In the genomic region with DNA sequence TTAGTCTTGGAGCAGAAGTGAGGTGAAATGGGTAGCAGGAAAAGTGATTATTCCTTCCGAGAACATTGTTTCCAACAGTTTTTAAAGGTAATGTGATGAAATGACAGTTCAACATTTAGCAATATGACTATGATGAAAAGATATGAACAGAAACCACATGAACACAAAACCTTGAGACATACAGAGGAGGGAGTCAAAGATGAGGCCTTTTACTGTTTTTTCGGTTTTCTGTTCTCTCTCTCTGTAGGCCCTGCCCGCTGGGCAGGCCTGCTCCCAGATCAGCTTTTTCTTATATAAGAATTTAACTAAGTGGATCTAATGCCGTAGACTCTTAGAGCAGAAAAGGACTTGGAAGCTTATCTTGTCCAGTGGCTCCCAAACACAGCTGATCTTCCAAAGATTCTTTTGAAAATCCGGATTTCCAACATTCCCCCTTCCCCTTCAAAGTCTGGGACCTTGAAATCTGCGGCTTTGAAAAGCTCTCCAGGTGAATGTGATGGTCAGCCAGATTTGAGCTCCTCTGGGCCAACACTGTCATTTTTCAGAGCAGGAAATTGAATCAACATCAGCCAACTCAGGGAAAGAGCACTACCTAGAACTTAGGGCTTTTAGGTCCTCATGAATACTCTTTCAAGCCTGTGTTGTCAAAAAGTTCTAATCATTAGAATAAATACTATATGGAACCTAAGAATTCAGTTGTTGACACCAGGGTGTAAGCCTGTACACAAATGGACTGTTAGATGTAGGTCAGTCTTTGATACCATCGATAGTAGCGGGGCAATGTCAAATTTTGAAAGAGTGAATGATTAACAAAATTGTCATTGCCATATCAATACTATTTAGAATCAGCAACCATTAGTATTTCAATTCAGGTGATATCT, we compare ENCODE assay signal across 18 cellular contexts. TPM values are rescaled to one million over a fixed set of nuclear protein-coding genes. Genes with fewer than 3 reads are reported as not detected.
DNase-seq lines count a peak whose midpoint lies in the region; ATAC-seq and TF ChIP-seq lines count a peak whose summit lies in the region.
"Had no signal": no experiment of that assay in that cellular context is flagged by ENCODE, and none has a peak within 500 bp of the region (broad histone marks: within the 10 kb centered on the region; RNA-seq: fewer than 3 reads in every experiment).

No MANE protein-coding gene starts in this region.

- H3K36me3 Mint-ChIP-seq in chondrocyte (ENCODE audit: low read depth): peaks cover 1% of the 10 kb centered on the region

- TF ChIP-seq CTCF in chondrocyte (IDR thresholded peaks at IDR 0.05): no peak
- TF ChIP-seq CTCF in testis (IDR thresholded peaks at IDR 0.05): no peak

- no peaks in the 10 kb centered on the region for H3K9me3 ChIP-seq in testis
- H3K9me3 ChIP-seq: esophagus squamous epithelium, HAP-1, heart right ventricle, Peyer's patch had no signal

- H3K4me1 Mint-ChIP-seq in chondrocyte (ENCODE audit: low read depth): no peaks in the 10 kb centered on the region
- H3K4me1 Mint-ChIP-seq: nephron progenitor cell had no signal

- no peak overlapping the region for H3K4me3 ChIP-seq in testis
- H3K4me3 ChIP-seq: cardiac muscle cell, esophagus squamous epithelium, HAP-1, heart right ventricle, Peyer's patch had no signal

- WGBS in testis, 2 donors: 89 to 93% methylated on average over 8 of the region's 8 CpGs

- DNase-seq in AML-193 (lab: John Stamatoyannopoulos, UW) (peak; percentile 78 to 85), NOMO-1 treated with dmso at 0.1 percent for 144 hours (lab: John Stamatoyannopoulos, UW; ENCODE audit: unreplicated experiment) (peak; percentile 34), chondrocyte (ENCODE audit: low spot score) (no peak), kidney glomerular epithelial cell (lab: John Stamatoyannopoulos, UW) (no peak), testis (no peak), NCI-H1417 treated with DMSO at 0.1 percent for 48 hours (lab: John Stamatoyannopoulos, UW) (no peak)
- DNase-seq: effector CD4-positive, alpha-beta T cell; esophagus squamous epithelium; heart right ventricle; mesendoderm; NCI-H2081; NCI-H524; nephron progenitor cell; Peyer's patch had no signal

- no peaks in the 10 kb centered on the region for H3K4me1 ChIP-seq in testis
- H3K4me1 ChIP-seq: esophagus squamous epithelium, Peyer's patch had no signal

- ATAC-seq in GM18511 (IDR thresholded peaks at IDR 0.05; ENCODE audit: unreplicated experiment) (peak; percentile 40), GM21786 (IDR thresholded peaks at IDR 0.05; ENCODE audit: unreplicated experiment) (no peak)
- ATAC-seq: heart right ventricle had no signal

- intact Hi-C loops in testis (cut with DNase I; ENCODE audit: low total_unique reads): no loop called here

- H3K27ac ChIP-seq in testis: no peak overlapping the region
- H3K27ac ChIP-seq: cardiac muscle cell, esophagus squamous epithelium, heart right ventricle, Peyer's patch had no signal

- no peaks in the 10 kb centered on the region for H3K27me3 ChIP-seq in testis
- H3K27me3 ChIP-seq: cardiac muscle cell, esophagus squamous epithelium, heart right ventricle, Peyer's patch had no signal

- H3K27me3 Mint-ChIP-seq in chondrocyte (ENCODE audit: low read depth): no peaks in the 10 kb centered on the region

- no peak for TF ChIP-seq POLR2A in testis (IDR thresholded peaks at IDR 0.05)

- H3K9me3 Mint-ChIP-seq in chondrocyte (ENCODE audit: low read depth): no peaks in the 10 kb centered on the region

- H3K27ac Mint-ChIP-seq in chondrocyte (ENCODE audit: unreplicated experiment): peak overlapping the region; percentile 17
- H3K27ac Mint-ChIP-seq: nephron progenitor cell had no signal

- H3K36me3 ChIP-seq in testis (ENCODE audit: low read depth, missing control alignments): no peaks in the 10 kb centered on the region
- H3K36me3 ChIP-seq: cardiac muscle cell, esophagus squamous epithelium, HAP-1, heart right ventricle, Peyer's patch had no signal

- H3K4me3 Mint-ChIP-seq in chondrocyte (ENCODE audit: unreplicated experiment): no peak overlapping the region
- H3K4me3 Mint-ChIP-seq: nephron progenitor cell had no signal

RNA-seq across cellular contexts. Expression of a gene that starts 29.1 kb away (rescaled TPM):
- total RNA-seq in chondrocyte: 18.6 to 22.6 TPM (median 22.0 TPM) in 3 replicates
- total RNA-seq in testis: 10 to 100 TPM; 19.8 to 22.1 TPM
- 32.2 TPM for polyA plus RNA-seq in testis (ENCODE audit: insufficient read depth, low read depth, low replicate concordance)

Comparison
In these comparisons a context has a peak if more than half of its experiments do, and no peak if none do; other contexts are left out.
1. DNase-seq: peak in AML-193 (2 of 2) and NOMO-1 treated with dmso at 0.1 percent for 144 hours (single experiment); none in chondrocyte (single experiment), kidney glomerular epithelial cell (single experiment), testis (single experiment) and NCI-H1417 treated with DMSO at 0.1 percent for 48 hours (single experiment).